Comparison of ENCODE assay signal across 6 cellular contexts in genomic region chr2:37746026-37746425, GRCh38.
A peak's percentile ranks its signal among the peaks of the same experiment; 100 is the strongest.
DNase-seq lines count a peak whose midpoint lies in the region; ATAC-seq, FAIRE-seq and TF ChIP-seq lines count a peak whose summit lies in the region.
"Not testable (repeated sequence)": the region's sequence is repeated elsewhere in the genome, so short reads cannot be mapped to it uniquely, and the experiment has no call there.

No MANE protein-coding gene starts in this region.

- not testable (repeated sequence) for BruUV-seq in IMR-90 (replicated peaks; lab: Mats Ljungman, UMichigan)

- POLR2A ChIA-PET in IMR-90 (lab: Charles Lee; ENCODE audit: unreplicated experiment): not testable (repeated sequence)

- TF ChIP-seq CTCF in IMR-90 (conservative IDR thresholded peaks at IDR 0.05; ENCODE audit: low read depth, low read length); thoracic aorta (IDR thresholded peaks at IDR 0.05): not testable (repeated sequence)

- not testable (repeated sequence) for H4K91ac ChIP-seq in IMR-90 (ENCODE audit: insufficient read depth, low read depth, low read length)

- not testable (repeated sequence) for H2BK5ac ChIP-seq in IMR-90 (ENCODE audit: low read depth, low read length, poor library complexity, severe bottlenecking)

- intact Hi-C loops in IMR-90 (cut with micrococcal nuclease): not testable (repeated sequence)

- H3K4me1 ChIP-seq in IMR-90 (ENCODE audit: control insufficient read depth, insufficient read depth, low read length): not testable (repeated sequence)
- H3K4me1 ChIP-seq in thoracic aorta (ENCODE audit: control insufficient read depth in 1 of 2, low read depth in 2 of 2): peaks cover 12 to 38% of the 10 kb centered on the region in 2 donors

- H4K5ac ChIP-seq in IMR-90 (ENCODE audit: low read depth, low read length): not testable (repeated sequence)

- not testable (repeated sequence) for TF ChIP-seq POLR2A in IMR-90 (IDR thresholded peaks at IDR 0.05; ENCODE audit: low read depth, low read length)

- H3K9me3 ChIP-seq in IMR-90 (ENCODE audit: control insufficient read depth, insufficient read depth, low read length); thoracic aorta: not testable (repeated sequence)

- not testable (repeated sequence) for H3K23ac ChIP-seq in IMR-90 (ENCODE audit: low read depth, low read length)

- not testable (repeated sequence) for H3K4ac ChIP-seq in IMR-90 (ENCODE audit: low read depth, low read length)

- not testable (repeated sequence) for H3K18ac ChIP-seq in IMR-90 (ENCODE audit: low read depth, low read length)

- ATAC-seq in IMR-90 (ENCODE audit: low read depth); thoracic aorta (ENCODE audit: insufficient number of reproducible peaks, low FRiP score, low read depth): not testable (repeated sequence)

- not testable (repeated sequence) for H4K8ac ChIP-seq in IMR-90 (ENCODE audit: low read depth in 2 of 2, low read length in 2 of 2)

- not testable (repeated sequence) for H3K27me3 ChIP-seq in IMR-90 (ENCODE audit: control insufficient read depth, insufficient read depth, low read length); thoracic aorta (replicated peaks; ENCODE audit: insufficient read depth)

- peak; percentile 78 for FAIRE-seq in endometrium (lab: Jason Lieb, UNC)

- not testable (repeated sequence) for H2AK9ac ChIP-seq in IMR-90 (replicated peaks; ENCODE audit: low read depth, low read length, poor library complexity)

- not testable (repeated sequence) for H3K9ac ChIP-seq in IMR-90 (ENCODE audit: low read depth, low read length)

- not testable (repeated sequence) for H2AFZ ChIP-seq in IMR-90 (replicated peaks; ENCODE audit: low read length, poor library complexity)

- 0 out of 2 replicates have a peak overlapping the region, but pooled peaks have one; percentile 18 for H2BK20ac ChIP-seq in IMR-90 (ENCODE audit: low read depth, low read length)

- WGBS in IMR-90 (ENCODE audit: extremely low coverage in 2 of 2, insufficient read length in 1 of 2), 2 experiments: no CpG with 5 or more reads among the region's 1 CpG

- H3K27ac ChIP-seq in IMR-90 (ENCODE audit: insufficient read depth, low read length): not testable (repeated sequence)
- H3K27ac ChIP-seq in thoracic aorta: peak overlapping the region; percentile 59 to 81

- not testable (repeated sequence) for H3K56ac ChIP-seq in IMR-90 (ENCODE audit: extremely low read depth, insufficient read depth, low read length)

- CTCF ChIA-PET in IMR-90 (lab: Yijun Ruan, JAX): interaction anchor here (0.6 to 1.1 kb wide), 4 partner anchors 10 to 273 kb away, joined by 3 to 4 read pairs (median 3); no protein-coding TSS in a partner anchor

- H2BK15ac ChIP-seq in IMR-90 (ENCODE audit: low read depth, low read length): not testable (repeated sequence)

- not testable (repeated sequence) for H2AK5ac ChIP-seq in IMR-90 (ENCODE audit: low read depth, low read length)

- H3K36me3 ChIP-seq in IMR-90 (ENCODE audit: control insufficient read depth, insufficient read depth, low read length); thoracic aorta: not testable (repeated sequence)

- H3K4me3 ChIP-seq in IMR-90 (ENCODE audit: insufficient read depth, low read depth, low read length); thoracic aorta: not testable (repeated sequence)

- in situ Hi-C loops in IMR-90 (cut with MboI; ENCODE audit: low sequenced_read_pairs); SK-MEL-5 (cut with HindIII; ENCODE audit: low pct_unique_long_range_greater_than_20kb, low sequenced_read_pairs): not testable (repeated sequence)

- not testable (repeated sequence) for DNase-seq in IMR-90; thoracic aorta (ENCODE audit: low spot score)
- peak; percentile 22 for DNase-seq in SK-MEL-5 (ENCODE audit: low read depth, low spot score)
- DNase-seq in kidney glomerular epithelial cell (lab: John Stamatoyannopoulos, UW): peak; percentile 9
- DNase-seq in renal cortical epithelial cell (ENCODE audit: low read depth): peak; percentile 71

- not testable (repeated sequence) for H3K4me2 ChIP-seq in IMR-90 (ENCODE audit: low read depth, low read length)

- not testable (repeated sequence) for H3K9me1 ChIP-seq in IMR-90 (ENCODE audit: insufficient read depth, low read length)

- not testable (repeated sequence) for TF ChIP-seq RAD21 in IMR-90 (IDR thresholded peaks at IDR 0.05; ENCODE audit: low read length)

- dilution Hi-C loops in IMR-90 (cut with HindIII; ENCODE audit: low sequenced_read_pairs, unreplicated experiment): not testable (repeated sequence)

- not testable (repeated sequence) for H3K79me1 ChIP-seq in IMR-90 (ENCODE audit: low read depth in 1 of 2, low read length in 2 of 2)

- H4K20me1 ChIP-seq in IMR-90 (ENCODE audit: insufficient read depth, low read length): not testable (repeated sequence)

- H3K14ac ChIP-seq in IMR-90 (replicated peaks; ENCODE audit: low read depth, low read length): not testable (repeated sequence)

- H2BK120ac ChIP-seq in IMR-90 (ENCODE audit: low read depth, low read length): peak overlapping the region; percentile 34; the same call in 1 of the 2 replicates
